Comparison of ENCODE assay signal across 21 cellular contexts in genomic region chr2:37917281-37918228, GRCh38. TPM values are rescaled to one million over a fixed set of nuclear protein-coding genes. Genes with fewer than 3 reads are reported as not detected.
DNase-seq lines count a peak whose midpoint lies in the region; ATAC-seq and TF ChIP-seq lines count a peak whose summit lies in the region.
"Had no signal": no experiment of that assay in that cellular context is flagged by ENCODE, and none has a peak within 500 bp of the region (broad histone marks: within the 10 kb centered on the region; RNA-seq: fewer than 3 reads in every experiment).

No MANE protein-coding gene starts in this region.

- no peaks in the 10 kb centered on the region for H3K9me3 Mint-ChIP-seq in nephron
- H3K9me3 Mint-ChIP-seq: naive thymus-derived CD8-positive, alpha-beta T cell; T-cell had no signal

- no peak for TF ChIP-seq CTCF in left ventricle myocardium inferior (IDR thresholded peaks at IDR 0.05; ENCODE audit: borderline replicate concordance)
- TF ChIP-seq CTCF in esophagus squamous epithelium (IDR thresholded peaks at IDR 0.05): no peak
- no peak for TF ChIP-seq CTCF in nephron (IDR thresholded peaks at IDR 0.05; ENCODE audit: unreplicated experiment in 3 of 3)

- peaks cover 18% of the 10 kb centered on the region for H3K4me1 Mint-ChIP-seq in nephron
- H3K4me1 Mint-ChIP-seq: B cell had no signal

- no peak overlapping the region for H3K4me3 ChIP-seq in left ventricle myocardium inferior
- no peak overlapping the region for H3K4me3 ChIP-seq in esophagus squamous epithelium
- H3K4me3 ChIP-seq: gastrocnemius medialis, pancreas had no signal

- H3K4me3 Mint-ChIP-seq in nephron: no peak overlapping the region
- H3K4me3 Mint-ChIP-seq: activated CD8-positive, alpha-beta T cell treated with anti-CD3 and anti-CD28 coated beads, Interleukin-2, amount 10 ng/mL, durations not matched to agents 7 days and 5 days; B cell; naive thymus-derived CD8-positive, alpha-beta T cell; T-cell had no signal

- H3K36me3 ChIP-seq in left ventricle myocardium inferior (no peaks in the 10 kb centered on the region), esophagus squamous epithelium (no peaks in the 10 kb centered on the region)
- H3K36me3 ChIP-seq: gastrocnemius medialis, pancreas had no signal

- TF ChIP-seq POLR2A in esophagus squamous epithelium (IDR thresholded peaks at IDR 0.05): no peak

- H3K4me1 ChIP-seq in left ventricle myocardium inferior (peaks cover 33% of the 10 kb centered on the region), esophagus squamous epithelium (peaks cover 4 to 28% (median 15%) of the 10 kb centered on the region in 3 donors)
- H3K4me1 ChIP-seq: gastrocnemius medialis had no signal

- H3K27me3 Mint-ChIP-seq in nephron (ENCODE audit: low read depth): peaks cover 3% of the 10 kb centered on the region

- DNase-seq in left ventricle myocardium inferior: no peak
- no peak for DNase-seq in left cardiac atrium
- DNase-seq in esophagus squamous epithelium (lab: John Stamatoyannopoulos, UW): no peak
- no peak for DNase-seq in activated gamma-delta T cell treated with Interleukin-2 at 50 U/mL for 16 hours
- no peak for DNase-seq in DMS153 treated with DMSO at 0.1 percent for 48 hours (lab: John Stamatoyannopoulos, UW; ENCODE audit: unreplicated experiment)
- DNase-seq in SHP77 (lab: John Stamatoyannopoulos, UW): no peak
- DNase-seq: activated CD4-positive, alpha-beta T cell treated with anti-CD3 and anti-CD28 coated beads for 1 hour; activated CD8-positive, alpha-beta T cell treated with anti-CD3 and anti-CD28 coated beads, Interleukin-2, amount 10 ng/mL, durations not matched to agents 7 days and 5 days; naive thymus-derived CD8-positive, alpha-beta T cell; NCI-H1092 treated with DMSO at 0.1 percent for 48 hours; NCI-H2227 treated with DMSO at 0.1 percent for 48 hours; SHP77 treated with DMSO at 0.1 percent for 48 hours; stimulated activated CD4-positive, alpha-beta T cell treated with anti-CD3 and anti-CD28 coated beads, Interleukin-15, amount 100 ng/mL, for 24 hours; stimulated activated CD8-positive, alpha-beta memory T cell treated with anti-CD3 and anti-CD28 coated beads, Interleukin-4, amount 100 ng/mL, for 48 hours; T-cell had no signal

- peak overlapping the region; percentile 76 for H3K27ac ChIP-seq in left ventricle myocardium inferior (replicated peaks)
- peak overlapping the region in 3 of 4 donors; percentile 41 to 61 (median 55) for H3K27ac ChIP-seq in esophagus squamous epithelium
- H3K27ac ChIP-seq: 22Rv1, pancreas had no signal

- H3K9me3 ChIP-seq in left ventricle myocardium inferior (replicated peaks) (no peaks in the 10 kb centered on the region), esophagus squamous epithelium (no peaks in the 10 kb centered on the region)
- H3K9me3 ChIP-seq: gastrocnemius medialis, pancreas had no signal

- ATAC-seq in left cardiac atrium: no peak
- no peak for ATAC-seq in HG03432 (IDR thresholded peaks at IDR 0.05; ENCODE audit: unreplicated experiment)
- ATAC-seq: activated CD8-positive, alpha-beta T cell treated with anti-CD3 and anti-CD28 coated beads, Interleukin-2, amount 10 ng/mL, durations not matched to agents 7 days and 5 days; naive thymus-derived CD8-positive, alpha-beta T cell; T-cell had no signal

- whole genome bisulfite sequencing in esophagus squamous epithelium, 2 donors: 79 to 81% methylated on average over 9 of the region's 9 CpGs

- H3K27me3 ChIP-seq in left ventricle myocardium inferior (ENCODE audit: low read depth) (no peaks in the 10 kb centered on the region), esophagus squamous epithelium (no peaks in the 10 kb centered on the region)
- H3K27me3 ChIP-seq: gastrocnemius medialis, pancreas had no signal

- peak overlapping the region; percentile 14 to 79 (median 64) for H3K27ac Mint-ChIP-seq in nephron
- H3K27ac Mint-ChIP-seq: activated CD8-positive, alpha-beta T cell treated with anti-CD3 and anti-CD28 coated beads, Interleukin-2, amount 10 ng/mL, durations not matched to agents 7 days and 5 days; B cell; naive thymus-derived CD8-positive, alpha-beta T cell; T-cell had no signal

- intact Hi-C loops in left ventricle myocardium inferior (cut with micrococcal nuclease): no loop called here
- intact Hi-C loops in left cardiac atrium (cut with DNase I): no loop called here
- intact Hi-C loops in esophagus squamous epithelium (cut with DNase I): no loop called here

- no peaks in the 10 kb centered on the region for H3K36me3 Mint-ChIP-seq in nephron (ENCODE audit: low read depth)
- H3K36me3 Mint-ChIP-seq: naive thymus-derived CD8-positive, alpha-beta T cell; T-cell had no signal

RNA-seq across cellular contexts. Expression of gene RMDN2, which starts 7.5 kb away (rescaled TPM):
- total RNA-seq in left ventricle myocardium inferior: 6.5 TPM
- 1 to 10 TPM; 4.6 to 5.8 TPM for total RNA-seq in left cardiac atrium
- total RNA-seq in esophagus squamous epithelium: 1 to 10 TPM; 3.4 to 7.8 (median 4.7) TPM
